Comparison of ENCODE assay signal across 8 cellular contexts in the genomic region with DNA sequence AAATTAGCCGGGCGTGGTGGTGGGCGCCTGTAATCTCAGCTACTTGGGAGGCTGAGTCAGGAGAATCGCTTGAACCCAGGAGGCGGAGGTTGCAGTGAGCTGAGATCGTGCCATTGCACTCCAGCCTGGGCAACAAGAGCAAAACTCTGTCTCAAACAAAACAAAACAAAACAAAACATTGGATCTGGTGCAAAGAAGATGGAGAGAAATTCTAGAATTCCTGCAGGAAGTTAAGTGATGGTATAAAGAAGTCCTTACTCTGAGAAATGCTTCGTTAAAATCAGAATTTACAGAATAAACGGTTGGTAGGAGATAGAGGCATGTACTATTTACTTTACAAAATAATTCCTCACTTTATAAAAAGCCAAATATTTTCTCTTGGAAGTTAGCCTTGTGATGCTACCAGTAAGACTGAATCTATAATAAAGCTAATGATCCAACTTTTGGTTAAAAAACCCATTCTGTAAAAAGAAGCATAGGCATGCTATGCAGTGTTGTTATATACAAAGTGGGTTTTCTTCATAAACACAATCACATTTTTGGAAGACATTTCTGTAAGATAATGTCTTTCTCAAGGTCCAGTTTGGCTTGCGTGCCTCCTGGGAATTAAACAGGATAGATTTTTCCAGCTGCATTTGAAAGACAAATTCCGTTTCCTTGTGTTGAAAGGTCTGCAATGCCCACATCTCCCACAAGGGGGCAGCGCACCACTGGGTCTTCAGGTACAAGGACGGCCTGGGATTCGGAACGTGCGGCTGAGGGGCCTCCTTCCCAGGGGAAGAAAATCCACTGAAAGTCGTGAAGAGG. TPM values are rescaled to one million over a fixed set of nuclear protein-coding genes. Genes with fewer than 3 reads are reported as not detected.
A peak's percentile ranks its signal among the peaks of the same experiment; 100 is the strongest.
DNase-seq lines count a peak whose midpoint lies in the region; ATAC-seq and TF ChIP-seq lines count a peak whose summit lies in the region.

No MANE protein-coding gene starts in this region.

- H3K36me3 ChIP-seq in fibroblast of lung (ENCODE audit: control insufficient read depth, insufficient read depth, low read length) = no peaks in the 10 kb centered on the region

- peak; percentile 79 for DNase-seq in COLO829 (ENCODE audit: low spot score)
- peak; percentile 91 for DNase-seq in HT-29 (ENCODE audit: low spot score)
- DNase-seq in OCI-M1 (lab: John Stamatoyannopoulos, UW) = peak; percentile 85
- DNase-seq in activated T-cell treated with anti-CD3 and anti-CD28 coated beads, Interleukin-2, amount 50 U/mL, for 4 hours = peak; percentile 81
- peak; percentile 69 to 89 for DNase-seq in fibroblast of lung (ENCODE audit: low read depth in 2 of 2)
- DNase-seq in neural crest cell (ENCODE audit: low read depth, low spot score) = peak; percentile 91
- DNase-seq in stimulated activated naive CD8-positive, alpha-beta T cell treated with anti-CD3 and anti-CD28 coated beads, Interleukin-15, Interleukin-2, amounts not matched to agents 100 U/mL and 50 U/mL, for 24 hours = peak; percentile 84

- no peak overlapping the region for H3K4me3 Mint-ChIP-seq in activated T-cell treated with anti-CD3 and anti-CD28 coated beads, Interleukin-2, amount 50 U/mL, for 4 hours
- H3K4me3 Mint-ChIP-seq in neural crest cell = no peak overlapping the region

- H3K4me1 ChIP-seq in fibroblast of lung (ENCODE audit: control insufficient read depth, extremely low read depth, insufficient read depth, low read length) = no peaks in the 10 kb centered on the region

- H3K79me2 ChIP-seq in fibroblast of lung (ENCODE audit: control insufficient read depth, insufficient read depth, low read length) = no peaks in the 10 kb centered on the region

- H3K4me2 ChIP-seq in fibroblast of lung (ENCODE audit: extremely low read depth, insufficient read depth, low read length) = peak overlapping the region; percentile 34

- H2AFZ ChIP-seq in fibroblast of lung (ENCODE audit: low read length) = no peak overlapping the region

- H3K9me3 Mint-ChIP-seq in activated T-cell treated with anti-CD3 and anti-CD28 coated beads, Interleukin-2, amount 50 U/mL, for 4 hours = no peaks in the 10 kb centered on the region
- no peaks in the 10 kb centered on the region for H3K9me3 Mint-ChIP-seq in neural crest cell

- no peak overlapping the region for H3K27ac ChIP-seq in fibroblast of lung (ENCODE audit: insufficient read depth, low read length)

- H3K27me3 Mint-ChIP-seq in activated T-cell treated with anti-CD3 and anti-CD28 coated beads, Interleukin-2, amount 50 U/mL, for 4 hours (ENCODE audit: low read depth) = no peaks in the 10 kb centered on the region
- peaks cover 2% of the 10 kb centered on the region for H3K27me3 Mint-ChIP-seq in neural crest cell (ENCODE audit: low read depth)

- TF ChIP-seq CTCF in fibroblast of lung (conservative IDR thresholded peaks at IDR 0.05 in 1 of 2, IDR thresholded peaks at IDR 0.05 in 1 of 2; ENCODE audit: low read depth in 1 of 2, low read length in 2 of 2) (peak; percentile 96 to 99), neural crest cell (conservative IDR thresholded peaks at IDR 0.05) (peak; percentile 98)

- H3K27me3 ChIP-seq in fibroblast of lung (ENCODE audit: control insufficient read depth, insufficient read depth, low read length) = no peaks in the 10 kb centered on the region

- H3K4me1 Mint-ChIP-seq in activated T-cell treated with anti-CD3 and anti-CD28 coated beads, Interleukin-2, amount 50 U/mL, for 4 hours (ENCODE audit: low read depth) = peaks cover 9% of the 10 kb centered on the region
- H3K4me1 Mint-ChIP-seq in neural crest cell = peaks cover 5% of the 10 kb centered on the region

- H3K36me3 Mint-ChIP-seq in activated T-cell treated with anti-CD3 and anti-CD28 coated beads, Interleukin-2, amount 50 U/mL, for 4 hours (ENCODE audit: insufficient read depth) = no peaks in the 10 kb centered on the region
- H3K36me3 Mint-ChIP-seq in neural crest cell (ENCODE audit: low read depth) = no peaks in the 10 kb centered on the region

- no peaks in the 10 kb centered on the region for H4K20me1 ChIP-seq in fibroblast of lung (ENCODE audit: control insufficient read depth, extremely low read depth, insufficient read depth, low read length)

- no peak overlapping the region for H3K9ac ChIP-seq in fibroblast of lung (ENCODE audit: insufficient read depth, low read length)

- no peak overlapping the region for H3K27ac Mint-ChIP-seq in neural crest cell (ENCODE audit: unreplicated experiment)

- peak in 1 of 2 donors; percentile 63 for ATAC-seq in activated T-cell treated with anti-CD3 and anti-CD28 coated beads, Interleukin-2, amount 50 U/mL, for 4 hours
- ATAC-seq in stimulated activated naive CD8-positive, alpha-beta T cell treated with anti-CD3 and anti-CD28 coated beads, Interleukin-15, Interleukin-2, amounts not matched to agents 100 U/mL and 50 U/mL, for 24 hours = peak; percentile 59
- ATAC-seq in GM19463 (IDR thresholded peaks at IDR 0.05; ENCODE audit: unreplicated experiment) = no peak

- no peaks in the 10 kb centered on the region for H3K9me3 ChIP-seq in fibroblast of lung (ENCODE audit: control insufficient read depth, insufficient read depth, low read depth, low read length)

- H3K4me3 ChIP-seq in fibroblast of lung (replicated peaks in 1 of 4; ENCODE audit: control extremely low read depth in 1 of 4, insufficient read depth in 1 of 4, low read depth in 3 of 4, low read length in 4 of 4) = no peak overlapping the region

RNA-seq across cellular contexts. Expression of a gene that starts 35.6 kb away (rescaled TPM):
- total RNA-seq in HT-29 (2014; rRNA removed; shearing (Covaris generic)) = 19.1 and 24.6 TPM in 2 replicates
- 10 to 100 TPM; 65.8 to 73.7 (median 72.4) TPM for total RNA-seq in activated T-cell treated with anti-CD3 and anti-CD28 coated beads, Interleukin-2, amount 50 U/mL, for 4 hours
- total RNA-seq in fibroblast of lung = 12.9 and 14.4 TPM in 2 replicates
- polyA plus RNA-seq in fibroblast of lung = 13.4 and 18.1 TPM in 2 replicates
- 12.1 and 16.4 TPM in 2 replicates for polyA plus RNA-seq in fibroblast of lung (2012)
- polyA minus RNA-seq in fibroblast of lung (ENCODE audit: low replicate concordance) = 2.6 and 3.5 TPM in 2 replicates
- total RNA-seq in neural crest cell = 20.3 and 20.8 TPM in 2 replicates

RNA-seq across cellular contexts. Expression of a gene that starts 59.3 kb away (rescaled TPM):
- 13.8 and 13.9 TPM in 2 replicates for total RNA-seq in HT-29 (2014; rRNA removed; shearing (Covaris generic))
- total RNA-seq in activated T-cell treated with anti-CD3 and anti-CD28 coated beads, Interleukin-2, amount 50 U/mL, for 4 hours = 10 to 100 TPM; 25.1 to 41.2 (median 27.1) TPM
- total RNA-seq in fibroblast of lung (21.3 and 28.8 TPM in 2 replicates), neural crest cell (17.3 and 20.2 TPM in 2 replicates)
- polyA plus RNA-seq in fibroblast of lung = 55.2 and 63.1 TPM in 2 replicates
- polyA plus RNA-seq in fibroblast of lung (2012) = 25.3 and 25.6 TPM in 2 replicates
- polyA minus RNA-seq in fibroblast of lung (ENCODE audit: low replicate concordance) = not detected in 2 replicates
